Comparison of ENCODE assay signal across 12 cellular contexts in the genomic region with DNA sequence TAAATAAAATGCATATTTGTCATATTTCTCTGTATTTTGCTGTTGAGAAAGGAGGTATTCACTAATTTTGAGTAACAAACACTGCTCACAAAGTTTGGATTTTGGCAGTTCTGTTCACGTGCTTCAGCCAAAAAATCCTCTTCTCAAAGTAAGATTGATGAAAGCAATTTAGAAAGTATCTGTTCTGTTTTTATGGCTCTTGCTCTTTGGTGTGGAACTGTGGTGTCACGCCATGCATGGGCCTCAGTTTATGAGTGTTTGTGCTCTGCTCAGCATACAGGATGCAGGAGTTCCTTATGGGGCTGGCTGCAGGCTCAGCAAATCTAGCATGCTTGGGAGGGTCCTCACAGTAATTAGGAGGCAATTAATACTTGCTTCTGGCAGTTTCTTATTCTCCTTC. TPM values are rescaled to one million over a fixed set of nuclear protein-coding genes. Genes with fewer than 3 reads are reported as not detected.
DNase-seq lines count a peak whose midpoint lies in the region; ATAC-seq and TF ChIP-seq lines count a peak whose summit lies in the region.
"Had no signal": no experiment of that assay in that cellular context is flagged by ENCODE, and none has a peak within 500 bp of the region (broad histone marks: within the 10 kb centered on the region; RNA-seq: fewer than 3 reads in every experiment).

No MANE protein-coding gene starts in this region.

- DNase-seq in Peyer's patch (peak in 2 of 3 donors; percentile 62 to 65), Calu3 (no peak), NCI-H1694 treated with DMSO at 0.1 percent for 48 hours (lab: John Stamatoyannopoulos, UW) (no peak), HuH-7 (ENCODE audit: low spot score) (no peak)
- DNase-seq: left cardiac atrium, NCI-H1092 treated with DMSO at 0.1 percent for 48 hours had no signal

- CTCF ChIA-PET in Calu3 (lab: Charles Lee), result no interaction called here

- peaks cover 65 to 77% (median 73%) of the 10 kb centered on the region in 11 experiments; a peak in 21 of 22 replicates for H4K20me1 ChIP-seq in BLaER1 treated with 17β-estradiol and CSF1 and Interleukin-3, amounts not matched to agents 10 nM and 100 nM

- H3K36me3 Mint-ChIP-seq in Calu3 (ENCODE audit: insufficient read depth, unreplicated experiment), result peaks cover 17% of the 10 kb centered on the region

- 68 to 75% methylated on average over 2 of the region's 2 CpGs for WGBS in gastroesophageal sphincter (ENCODE audit: low coverage in 1 of 2), 2 donors

- H3K9me3 ChIP-seq in BLaER1 treated with 17β-estradiol and CSF1 and Interleukin-3, amounts not matched to agents 10 nM and 100 nM (replicated peaks in 1 of 11), result no peaks in the 10 kb centered on the region
- H3K9me3 ChIP-seq in Peyer's patch (no peaks in the 10 kb centered on the region), gastroesophageal sphincter (no peaks in the 10 kb centered on the region)

- no peak for TF ChIP-seq POLR2A in Peyer's patch (IDR thresholded peaks at IDR 0.05)
- TF ChIP-seq POLR2A in gastroesophageal sphincter (IDR thresholded peaks at IDR 0.05), result no peak

- H3K36me3 ChIP-seq in BLaER1 treated with 17β-estradiol and CSF1 and Interleukin-3, amounts not matched to agents 10 nM and 100 nM, result peaks cover 0 to 18% (median 2%) of the 10 kb centered on the region in 11 experiments; a peak in 8 of 22 replicates
- H3K36me3 ChIP-seq in Peyer's patch (no peaks in the 10 kb centered on the region), gastroesophageal sphincter (no peaks in the 10 kb centered on the region)

- no peak for TF ChIP-seq EP300 in gastroesophageal sphincter (IDR thresholded peaks at IDR 0.05)

- H3K27me3 ChIP-seq in BLaER1 treated with 17β-estradiol and CSF1 and Interleukin-3, amounts not matched to agents 10 nM and 100 nM, result no peaks in the 10 kb centered on the region
- H3K27me3 ChIP-seq in Peyer's patch (no peaks in the 10 kb centered on the region), gastroesophageal sphincter (no peaks in the 10 kb centered on the region)

- H3K4me3 Mint-ChIP-seq in Calu3 (ENCODE audit: low read depth, unreplicated experiment), result no peak overlapping the region

- peak; percentile 40 for ATAC-seq in GM18517 (IDR thresholded peaks at IDR 0.05; ENCODE audit: unreplicated experiment)
- peak; percentile 20 for ATAC-seq in HG02642 (IDR thresholded peaks at IDR 0.05; ENCODE audit: poor library complexity, unreplicated experiment)
- no peak for ATAC-seq in gastroesophageal sphincter
- ATAC-seq: left cardiac atrium had no signal

- no TSS peak for BruUV-seq in Calu3 (replicated peaks; lab: Mats Ljungman, UMichigan)

- TF ChIP-seq CTCF in Peyer's patch (IDR thresholded peaks at IDR 0.05) (no peak), gastroesophageal sphincter (IDR thresholded peaks at IDR 0.05) (no peak), Calu3 (IDR thresholded peaks at IDR 0.05; ENCODE audit: unreplicated experiment) (no peak)

- H3K27me3 Mint-ChIP-seq in Calu3 (ENCODE audit: unreplicated experiment), result no peaks in the 10 kb centered on the region

- intact Hi-C loops in Calu3 (cut with micrococcal nuclease; ENCODE audit: unreplicated experiment), result no loop called here

- peaks cover 46 to 57% (median 50%) of the 10 kb centered on the region in 10 experiments for H3K4me1 ChIP-seq in BLaER1 treated with 17β-estradiol and CSF1 and Interleukin-3, amounts not matched to agents 10 nM and 100 nM
- H3K4me1 ChIP-seq in Peyer's patch (peaks cover 0 to 25% (median 13%) of the 10 kb centered on the region in 4 donors), gastroesophageal sphincter (peaks cover 0 to 60% (median 10%) of the 10 kb centered on the region in 3 donors)

- peaks cover 9% of the 10 kb centered on the region for H3K4me1 Mint-ChIP-seq in Calu3 (ENCODE audit: low read depth, unreplicated experiment)

- peak overlapping the region in 6 of 11 experiments; percentile 16 to 36 (median 25); a peak in 6 of 22 replicates for H3K27ac ChIP-seq in BLaER1 treated with 17β-estradiol and CSF1 and Interleukin-3, amounts not matched to agents 10 nM and 100 nM
- H3K27ac ChIP-seq in Peyer's patch (peak overlapping the region in 1 of 4 donors; percentile 52), gastroesophageal sphincter (no peak overlapping the region)
- H3K27ac ChIP-seq: epithelial cell of prostate had no signal

- H3K27ac Mint-ChIP-seq in Calu3 (ENCODE audit: unreplicated experiment), result no peak overlapping the region

- H3K4me2 ChIP-seq in BLaER1 treated with 17β-estradiol and CSF1 and Interleukin-3, amounts not matched to agents 10 nM and 100 nM, result peak overlapping the region; percentile 56 to 98 (median 91)

- no peaks in the 10 kb centered on the region for H3K9me3 Mint-ChIP-seq in Calu3 (ENCODE audit: low read depth, unreplicated experiment)
- H3K9me3 Mint-ChIP-seq: activated naive CD4-positive, alpha-beta T cell treated with anti-CD3 and anti-CD28 coated beads, Interleukin-2, amount 50 U/mL, for 72 hours had no signal

- no peak overlapping the region for H3K4me3 ChIP-seq in BLaER1 treated with 17β-estradiol and CSF1 and Interleukin-3, amounts not matched to agents 10 nM and 100 nM
- H3K4me3 ChIP-seq in Peyer's patch (no peak overlapping the region), gastroesophageal sphincter (no peak overlapping the region)

- H3K9ac ChIP-seq in BLaER1 treated with 17β-estradiol and CSF1 and Interleukin-3, amounts not matched to agents 10 nM and 100 nM, result peak overlapping the region in 10 of 11 experiments; percentile 1 to 54 (median 28); a peak in 9 of 22 replicates

RNA-seq across cellular contexts. Expression of gene HTT, which starts 3.3 kb away (rescaled TPM):
- total RNA-seq in Peyer's patch (100 to 1,000 TPM in 2 of 4 donors, 10 to 100 TPM in 2; 62.3 to 133 (median 113) TPM), gastroesophageal sphincter (10 to 100 TPM; 31.1 to 48.6 (median 43.0) TPM), Calu3 (2022) (34.6 and 44.4 TPM in 2 replicates)

RNA-seq across cellular contexts. Expression of gene HTT-AS, which starts 3.5 kb away (rescaled TPM):
- not detected for total RNA-seq in Peyer's patch
- not detected for total RNA-seq in gastroesophageal sphincter
- not detected in 2 replicates for total RNA-seq in Calu3 (2022)
- total RNA-seq: activated naive CD4-positive, alpha-beta T cell treated with anti-CD3 and anti-CD28 coated beads, Interleukin-2, amount 50 U/mL, for 72 hours; left cardiac atrium had no signal

Comparison
In these comparisons a context has a peak if more than half of its experiments do, and no peak if none do; other contexts are left out.
1. H3K27ac ChIP-seq: peak in BLaER1 treated with 17β-estradiol and CSF1 and Interleukin-3, amounts not matched to agents 10 nM and 100 nM (6 of 11); none in gastroesophageal sphincter (0 of 4).
2. DNase-seq: peak in Peyer's patch (2 of 3); none in Calu3 (single experiment), NCI-H1694 treated with DMSO at 0.1 percent for 48 hours (single experiment) and HuH-7 (single experiment).